Comparison of ENCODE assay signal across 1 cellular context in genomic region chr11:129344301-129344940, GRCh38.
TF ChIP-seq lines count a peak whose summit lies in the region.
"Not testable (repeated sequence)": the region's sequence is repeated elsewhere in the genome, so short reads cannot be mapped to it uniquely, and the experiment has no call there.

No MANE protein-coding gene starts in this region.

TF ChIP-seq in HepG2, 621 proteins besides CTCF, POLR2A, EP300 and RAD21 (continues in another document):
- peak; percentile 37; the same call in 1 of the 2 replicates for TF ChIP-seq HOXA3 (CRISPR knock-in tag; IDR thresholded peaks at IDR 0.05)
- TF ChIP-seq NR2F1 (CRISPR knock-in tag; IDR thresholded peaks at IDR 0.05), result 0 out of 4 replicates have a peak, but pooled peaks of 1 of the 2 experiments have one; percentile 9
- TF ChIP-seq ZNF687 (CRISPR knock-in tag; IDR thresholded peaks at IDR 0.05), result peak; percentile 45
- not testable (repeated sequence) for TF ChIP-seq LCORL, NR2F6, FOXA1, SOX6 (IDR thresholded peaks at IDR 0.05)
- TF ChIP-seq LCORL (CRISPR knock-in tag; IDR thresholded peaks at IDR 0.05), result 0 out of 2 replicates have a peak, but pooled peaks have one; percentile 29
- peak; percentile 23; the same call in 1 of the 2 replicates for TF ChIP-seq NR2C2 (CRISPR knock-in tag; IDR thresholded peaks at IDR 0.05; ENCODE audit: borderline replicate concordance)
- TF ChIP-seq CEBPG (CRISPR knock-in tag; IDR thresholded peaks at IDR 0.05), result peak; percentile 50
- peak; percentile 69 for TF ChIP-seq FOXA3 (CRISPR knock-in tag; IDR thresholded peaks at IDR 0.05)
- 0 out of 2 replicates have a peak, but pooled peaks have one; percentile 11 for TF ChIP-seq HNF4A (CRISPR knock-in tag; IDR thresholded peaks at IDR 0.05)
- TF ChIP-seq GABPB1 (CRISPR knock-in tag; IDR thresholded peaks at IDR 0.05), result peak; percentile 22
- TF ChIP-seq NR2F6 (CRISPR knock-in tag; IDR thresholded peaks at IDR 0.05), result 0 out of 2 replicates have a peak, but pooled peaks have one; percentile 37
- 0 out of 2 replicates have a peak, but pooled peaks have one; percentile 10 for TF ChIP-seq PAXIP1 (CRISPR knock-in tag; conservative IDR thresholded peaks at IDR 0.05)
- TF ChIP-seq RARA (CRISPR knock-in tag; IDR thresholded peaks at IDR 0.05), result peak; percentile 54
- TF ChIP-seq ETV5 (CRISPR knock-in tag; IDR thresholded peaks at IDR 0.05; ENCODE audit: borderline replicate concordance), result peak; percentile 65; the same call in 1 of the 2 replicates
- peak; percentile 82; the same call in 1 of the 2 replicates for TF ChIP-seq ZNF281 (CRISPR knock-in tag; IDR thresholded peaks at IDR 0.05; ENCODE audit: borderline replicate concordance)
- 0 out of 2 replicates have a peak, but pooled peaks have one; percentile 24 for TF ChIP-seq TAF1 (CRISPR knock-in tag; IDR thresholded peaks at IDR 0.05)
- TF ChIP-seq KLF16 (CRISPR knock-in tag; IDR thresholded peaks at IDR 0.05), result 0 out of 4 replicates have a peak, but pooled peaks of 1 of the 2 experiments have one; percentile 23
- 0 out of 2 replicates have a peak, but pooled peaks have one; percentile 28 for TF ChIP-seq ZGPAT (CRISPR knock-in tag; IDR thresholded peaks at IDR 0.05)
- peak; percentile 25; the same call in 1 of the 2 replicates for TF ChIP-seq ARID4A (CRISPR knock-in tag; IDR thresholded peaks at IDR 0.05; ENCODE audit: borderline replicate concordance)
- 0 out of 2 replicates have a peak, but pooled peaks have one; percentile 26 for TF ChIP-seq RXRB (CRISPR knock-in tag; IDR thresholded peaks at IDR 0.05; ENCODE audit: borderline replicate concordance)
- TF ChIP-seq FOXA1 (CRISPR knock-in tag; IDR thresholded peaks at IDR 0.05), result peak; percentile 81
- peak; percentile 42; the same call in 1 of the 2 replicates for TF ChIP-seq MLX (CRISPR knock-in tag; IDR thresholded peaks at IDR 0.05)
- peak; percentile 34; the same call in 1 of the 2 replicates for TF ChIP-seq SOX6 (CRISPR knock-in tag; IDR thresholded peaks at IDR 0.05)
- 0 out of 2 replicates have a peak, but pooled peaks have one; percentile 6 for TF ChIP-seq ZNF629 (CRISPR knock-in tag; conservative IDR thresholded peaks at IDR 0.05)
- TF ChIP-seq ZSCAN29 (CRISPR knock-in tag; conservative IDR thresholded peaks at IDR 0.05), result 0 out of 2 replicates have a peak, but pooled peaks have one; percentile 36
- 0 out of 2 replicates have a peak, but pooled peaks have one; percentile 32 for TF ChIP-seq HIVEP1 (CRISPR knock-in tag; IDR thresholded peaks at IDR 0.05)
- TF ChIP-seq TEAD3 (CRISPR knock-in tag; optimal IDR thresholded peaks at IDR 0.05; ENCODE audit: borderline replicate concordance), result peak; percentile 35
- peak; percentile 42; the same call in 1 of the 2 replicates for TF ChIP-seq ARID5B (CRISPR knock-in tag; IDR thresholded peaks at IDR 0.05)
- TF ChIP-seq SALL1 (CRISPR knock-in tag; IDR thresholded peaks at IDR 0.05), result peak; percentile 35; the same call in 1 of the 2 replicates
- 0 out of 2 replicates have a peak, but pooled peaks have one; percentile 24 for TF ChIP-seq TRIM24 (CRISPR knock-in tag; IDR thresholded peaks at IDR 0.05)
